ENCODE assay signal across 8 cellular contexts in genomic region chr11:11772865-11773515, GRCh38.
"Had no signal": no experiment of that assay in that cellular context is flagged by ENCODE, and none has a peak within 500 bp of the region (broad histone marks: within the 10 kb centered on the region; RNA-seq: fewer than 3 reads in every experiment).

No MANE protein-coding gene starts in this region.

- H2AFZ ChIP-seq: GM23248 had no signal

- H3K27ac ChIP-seq: GM23248, HL-60 had no signal

- H3K4me3 ChIP-seq: GM23248, HAP-1 had no signal

- H3K36me3 ChIP-seq: HAP-1 had no signal

- H3K9me3 ChIP-seq: HAP-1 had no signal

- DNase-seq: GM23248, GOT3, H7, HFFc6 had no signal

- ATAC-seq: HCT116, HepG2 had no signal

- H3K4me1 ChIP-seq: HAP-1 had no signal

- H3K9ac ChIP-seq: GM23248 had no signal
